ENCODE assay signal across 1 cellular context in the genomic region with DNA sequence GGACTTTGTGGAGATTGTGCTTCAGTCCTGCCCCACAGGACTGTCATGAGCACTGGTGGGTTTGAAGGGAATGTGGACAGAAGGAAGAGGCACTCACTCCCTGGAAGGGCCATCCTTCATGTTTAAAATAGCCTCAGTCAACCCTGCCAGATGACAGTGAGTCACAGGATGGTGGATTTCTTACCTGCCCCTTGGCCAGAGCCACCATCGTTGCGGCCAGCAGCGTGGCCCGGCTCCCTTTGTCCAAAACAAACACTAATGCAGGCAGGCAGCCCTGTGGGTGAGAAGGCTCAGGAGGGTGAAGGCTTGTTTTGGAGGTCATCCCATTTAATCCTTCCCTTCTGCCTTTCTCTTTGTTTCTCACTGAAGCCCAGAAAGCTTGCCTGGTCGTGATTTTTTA.
TF ChIP-seq lines count a peak whose summit lies in the region.

No MANE protein-coding gene starts in this region.

TF ChIP-seq in IMR-90, 13 proteins besides CTCF, POLR2A, EP300 and RAD21 (continued from another document):
- no peak for TF ChIP-seq ELK1 (IDR thresholded peaks at IDR 0.05; ENCODE audit: borderline replicate concordance, low read depth, low read length)
- no peak for TF ChIP-seq RFX5 (IDR thresholded peaks at IDR 0.05; ENCODE audit: low read depth, low read length)
- no peak for TF ChIP-seq MXI1 (IDR thresholded peaks at IDR 0.05; ENCODE audit: borderline replicate concordance, low read depth, low read length)
- no peak for TF ChIP-seq MAZ (IDR thresholded peaks at IDR 0.05; ENCODE audit: borderline replicate concordance, low read depth, low read length)
- TF ChIP-seq, protein P1, sequence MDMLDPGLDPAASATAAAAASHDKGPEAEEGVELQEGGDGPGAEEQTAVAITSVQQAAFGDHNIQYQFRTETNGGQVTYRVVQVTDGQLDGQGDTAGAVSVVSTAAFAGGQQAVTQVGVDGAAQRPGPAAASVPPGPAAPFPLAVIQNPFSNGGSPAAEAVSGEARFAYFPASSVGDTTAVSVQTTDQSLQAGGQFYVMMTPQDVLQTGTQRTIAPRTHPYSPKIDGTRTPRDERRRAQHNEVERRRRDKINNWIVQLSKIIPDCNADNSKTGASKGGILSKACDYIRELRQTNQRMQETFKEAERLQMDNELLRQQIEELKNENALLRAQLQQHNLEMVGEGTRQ (IDR thresholded peaks at IDR 0.05; ENCODE audit: low read depth, low read length), result no peak
- TF ChIP-seq MAFK (IDR thresholded peaks at IDR 0.05; ENCODE audit: low read depth, low read length), result no peak
- TF ChIP-seq SMC3 (IDR thresholded peaks at IDR 0.05; ENCODE audit: low read depth, low read length), result no peak
- no peak for TF ChIP-seq NFE2L2 (IDR thresholded peaks at IDR 0.05; ENCODE audit: low read depth, low read length)
- TF ChIP-seq BHLHE40 (IDR thresholded peaks at IDR 0.05; ENCODE audit: low read depth, low read length), result no peak
- no peak for TF ChIP-seq CHD1 (IDR thresholded peaks at IDR 0.05; ENCODE audit: low read depth, low read length)
- no peak for TF ChIP-seq FOS (IDR thresholded peaks at IDR 0.05; ENCODE audit: low read depth, low read length)
TF ChIP-seq in IMR-90: peak in this region for 0.
